15 cellular contexts compared by ENCODE assay signal in genomic region chr2:191664823-191665222, GRCh38.
"Had no signal": no experiment of that assay in that cellular context is flagged by ENCODE, and none has a peak within 500 bp of the region (broad histone marks: within the 10 kb centered on the region; RNA-seq: fewer than 3 reads in every experiment).

No MANE protein-coding gene starts in this region.

- H3K4me1 ChIP-seq: gastroesophageal sphincter, transverse colon, vagina had no signal

- H3K27me3 Mint-ChIP-seq: memory B cell; naive thymus-derived CD8-positive, alpha-beta T cell; T-helper 17 cell had no signal

- H3K36me3 Mint-ChIP-seq: memory B cell had no signal

- ATAC-seq: gastroesophageal sphincter; naive thymus-derived CD8-positive, alpha-beta T cell; T-helper 17 cell had no signal

- H3K4me3 Mint-ChIP-seq: memory B cell; naive thymus-derived CD8-positive, alpha-beta T cell; T-helper 17 cell had no signal

- H3K36me3 ChIP-seq: gastroesophageal sphincter, transverse colon, vagina, WERI-Rb-1 had no signal

- DNase-seq: activated CD4-positive, alpha-beta T cell treated with anti-CD3 and anti-CD28 coated beads, Interleukin-2, amount 50 U/mL, for 48 hours; activated gamma-delta T cell treated with Interleukin-2 at 50 U/mL for 16 hours; aorta; erythroblast; left colon; naive thymus-derived CD8-positive, alpha-beta T cell; posterior cingulate gyrus; stimulated activated CD4-positive, alpha-beta T cell treated with anti-CD3 and anti-CD28 coated beads, Interleukin-4, amount 100 ng/mL, for 1 hour; stimulated activated naive CD4-positive, alpha-beta T cell; T-helper 17 cell; transverse colon; WERI-Rb-1 had no signal

- H3K27ac Mint-ChIP-seq: memory B cell; naive thymus-derived CD8-positive, alpha-beta T cell; T-helper 17 cell had no signal

- H3K9me3 ChIP-seq: gastroesophageal sphincter, transverse colon, vagina had no signal

- H3K27ac ChIP-seq: gastroesophageal sphincter, transverse colon, vagina, WERI-Rb-1 had no signal

- H3K4me3 ChIP-seq: gastroesophageal sphincter, transverse colon, vagina had no signal

- H3K27me3 ChIP-seq: gastroesophageal sphincter, transverse colon, vagina had no signal
